Comparison of ENCODE assay signal across 12 cellular contexts in genomic region chr2:160920791-160921303, GRCh38.
DNase-seq lines count a peak whose midpoint lies in the region; ATAC-seq, FAIRE-seq and TF ChIP-seq lines count a peak whose summit lies in the region.
"Had no signal": no experiment of that assay in that cellular context is flagged by ENCODE, and none has a peak within 500 bp of the region (broad histone marks: within the 10 kb centered on the region; RNA-seq: fewer than 3 reads in every experiment).

No MANE protein-coding gene starts in this region.

- H3K4me2 ChIP-seq in H1 (ENCODE audit: insufficient read depth in 1 of 2, low read depth in 2 of 2, low read length in 2 of 2) = no peak overlapping the region

- no peak overlapping the region for H3K18ac ChIP-seq in H1 (ENCODE audit: extremely low read depth, low read length)

- H3K9me3 ChIP-seq in H1 (ENCODE audit: insufficient read depth in 2 of 2, low read depth in 1 of 2, low read length in 1 of 2) (no peaks in the 10 kb centered on the region), mucosa of descending colon (no peaks in the 10 kb centered on the region), tibial artery (no peaks in the 10 kb centered on the region)

- H3K56ac ChIP-seq in H1 (replicated peaks; ENCODE audit: insufficient read length, low read depth, low read length) = no peak overlapping the region

- DNase-seq in M059J (ENCODE audit: low read depth) = peak; percentile 77
- DNase-seq in H1 (ENCODE audit: low read depth in 1 of 2, low spot score in 2 of 2) = no peak
- peak in 1 of 3 donors; percentile 11 for DNase-seq in mucosa of descending colon
- DNase-seq in tibial artery = peak; percentile 37 to 63
- no peak for DNase-seq in glomerular visceral epithelial cell (ENCODE audit: extremely low spot score)
- no peak for DNase-seq in activated effector memory CD4-positive, alpha-beta T cell treated with Interleukin-2 at 50 U/mL for 16 hours
- DNase-seq in NCI-H146 treated with DMSO at 0.1 percent for 48 hours (lab: John Stamatoyannopoulos, UW; ENCODE audit: unreplicated experiment) = no peak
- DNase-seq: activated B cell treated with CpG ODN at 0.5 μM for 24 hours; GF-D8; KG1; naive thymus-derived CD8-positive, alpha-beta T cell had no signal

- WGBS in H1 (ENCODE audit: extremely low coverage in 1 of 2, insufficient coverage in 1 of 2, insufficient read length in 1 of 2, insufficient replicate concordance in 2 of 2, low coverage in 1 of 2, low lambda C conversion rate in 2 of 2, missing lambda C conversion rate in 1 of 2), 2 experiments = 80% methylated on average over 8 of the region's 8 CpGs; no CpG with 5 or more reads in 1 of the 2 experiments

- no peak overlapping the region for H2AFZ ChIP-seq in H1 (ENCODE audit: low read length)

- peak; percentile 17 for ATAC-seq in mucosa of descending colon
- ATAC-seq in GM21367 (IDR thresholded peaks at IDR 0.05; ENCODE audit: unreplicated experiment) = no peak
- ATAC-seq: naive thymus-derived CD8-positive, alpha-beta T cell had no signal

- H3K23ac ChIP-seq in H1 (ENCODE audit: insufficient read length) = no peak overlapping the region

- H4K20me1 ChIP-seq in H1 (replicated peaks in 1 of 2; ENCODE audit: control insufficient read depth in 1 of 2, insufficient read depth in 2 of 2, low read length in 2 of 2) = no peaks in the 10 kb centered on the region

- H2BK15ac ChIP-seq in H1 (ENCODE audit: low read length) = no peak overlapping the region

- H4K8ac ChIP-seq in H1 (ENCODE audit: extremely low read depth, insufficient read depth, low read length) = no peak overlapping the region

- H4K5ac ChIP-seq in H1 (ENCODE audit: insufficient read length, low read depth, low read length) = no peak overlapping the region

- intact Hi-C loops in mucosa of descending colon (cut with DNase I, micrococcal nuclease) = no loop called here
- intact Hi-C loops in tibial artery (cut with DNase I; ENCODE audit: low total_unique reads) = no loop called here

- no peak overlapping the region for H2BK20ac ChIP-seq in H1 (ENCODE audit: low read length)

- H3K4me1 ChIP-seq in H1 (replicated peaks in 1 of 4; ENCODE audit: control insufficient read depth in 3 of 4, insufficient read depth in 4 of 4, low read length in 3 of 4) (peaks cover 0 to 10% (median 6%) of the 10 kb centered on the region in 4 experiments; a peak in 3 of 7 replicates), mucosa of descending colon (ENCODE audit: low read depth) (no peaks in the 10 kb centered on the region), tibial artery (peaks cover 0 to 20% (median 8%) of the 10 kb centered on the region in 4 donors)

- no peak overlapping the region for H2BK5ac ChIP-seq in H1 (ENCODE audit: low read depth, low read length)

- no peak overlapping the region for H3K4me3 ChIP-seq in H1 (ENCODE audit: extremely low read depth in 1 of 4, insufficient read depth in 2 of 4, low read depth in 3 of 4, low read length in 4 of 4)
- no peak overlapping the region for H3K4me3 ChIP-seq in mucosa of descending colon
- no peak overlapping the region for H3K4me3 ChIP-seq in tibial artery

- H3K23me2 ChIP-seq in H1 (ENCODE audit: low read depth, low read length) = no peaks in the 10 kb centered on the region

- H3K36me3 ChIP-seq in H1 (ENCODE audit: control insufficient read depth in 2 of 4, insufficient read depth in 4 of 4, low read length in 3 of 4) (no peaks in the 10 kb centered on the region), mucosa of descending colon (ENCODE audit: low read depth) (no peaks in the 10 kb centered on the region), tibial artery (no peaks in the 10 kb centered on the region)

- H3K79me1 ChIP-seq in H1 (ENCODE audit: low read depth, low read length) = no peaks in the 10 kb centered on the region

- H2AK5ac ChIP-seq in H1 (ENCODE audit: low read depth, low read length) = no peak overlapping the region

- TF ChIP-seq POLR2A in H1 (IDR thresholded peaks at IDR 0.05; ENCODE audit: control extremely low read depth in 1 of 2, low read depth in 2 of 2, low read length in 2 of 2) = no peak

- no peak for TF ChIP-seq RAD21 in H1 (IDR thresholded peaks at IDR 0.05 in 1 of 2, conservative IDR thresholded peaks at IDR 0.05 in 1 of 2; ENCODE audit: low read depth in 2 of 2, low read length in 2 of 2)

- TF ChIP-seq EP300 in H1 (IDR thresholded peaks at IDR 0.05; ENCODE audit: borderline replicate concordance in 1 of 2, low read depth in 2 of 2, low read length in 2 of 2) = no peak

- FAIRE-seq in H1 (lab: Jason Lieb, UNC) = no peak

- H2BK12ac ChIP-seq in H1 (ENCODE audit: low read depth, low read length) = no peak overlapping the region

- no peak overlapping the region for H3K14ac ChIP-seq in H1 (ENCODE audit: insufficient read length)

- no peak overlapping the region for H3K9ac ChIP-seq in H1 (replicated peaks in 1 of 4; ENCODE audit: extremely low read depth in 1 of 4, low read depth in 3 of 4, low read length in 3 of 4)

- CTCF ChIA-PET in H1 (lab: Charles Lee; ENCODE audit: partially characterized antibody) = interaction anchor here (0.7 to 1.0 kb wide), 8 partner anchors 12 to 445 kb away, joined by 3 to 4 read pairs (median 3); no protein-coding TSS in a partner anchor

- H3K27me3 ChIP-seq in H1 (replicated peaks in 1 of 4; ENCODE audit: control insufficient read depth in 3 of 4, extremely low read depth in 1 of 4, insufficient read depth in 3 of 4, low read length in 3 of 4) (no peaks in the 10 kb centered on the region), tibial artery (no peaks in the 10 kb centered on the region)

- no peak overlapping the region for H3K4ac ChIP-seq in H1 (replicated peaks; ENCODE audit: insufficient read length, low read depth, low read length)

- no peak overlapping the region for H2BK120ac ChIP-seq in H1 (replicated peaks; ENCODE audit: low read depth, low read length)

- peak overlapping the region; percentile 42 for H4K91ac ChIP-seq in H1 (replicated peaks; ENCODE audit: insufficient read length, low read length)

- H3K27ac ChIP-seq in H1 (ENCODE audit: low read depth, low read length) (no peak overlapping the region), tibial artery (peak overlapping the region; percentile 41 to 56)

- no peaks in the 10 kb centered on the region for H3K79me2 ChIP-seq in H1 (ENCODE audit: control insufficient read depth in 1 of 2, insufficient read depth in 2 of 2, low read length in 2 of 2)

- POLR2A ChIA-PET in H1 (lab: Charles Lee; ENCODE audit: partially characterized antibody) = no interaction called here

- TF ChIP-seq CTCF in H1 (IDR thresholded peaks at IDR 0.05; ENCODE audit: control extremely low read depth in 1 of 3, insufficient read depth in 1 of 3, low read depth in 1 of 3, low read length in 3 of 3) (no peak), mucosa of descending colon (IDR thresholded peaks at IDR 0.05) (no peak), tibial artery (IDR thresholded peaks at IDR 0.05) (no peak)

TF ChIP-seq in H1, 55 proteins besides CTCF, POLR2A, EP300 and RAD21:
- no peak for TF ChIP-seq SAP30 (IDR thresholded peaks at IDR 0.05; ENCODE audit: insufficient read depth, insufficient replicate concordance, low read length)
- no peak for TF ChIP-seq ATF3 (IDR thresholded peaks at IDR 0.05; ENCODE audit: insufficient read depth, low read depth, low read length)
- no peak for TF ChIP-seq SIRT6 (IDR thresholded peaks at IDR 0.05; ENCODE audit: low read length)
- TF ChIP-seq RXRA (IDR thresholded peaks at IDR 0.05; ENCODE audit: insufficient read depth, low read depth, low read length) = no peak

Comparison
In these comparisons a context has a peak if more than half of its experiments do, and no peak if none do; other contexts are left out.
1. DNase-seq: peak in M059J (single experiment) and tibial artery (2 of 2); none in H1 (0 of 2), glomerular visceral epithelial cell (single experiment), activated effector memory CD4-positive, alpha-beta T cell treated with Interleukin-2 at 50 U/mL for 16 hours (single experiment) and NCI-H146 treated with DMSO at 0.1 percent for 48 hours (single experiment).